In genomic region chr16:27695161-27695560, GRCh38 we compare ENCODE assay signal across 17 cellular contexts.
DNase-seq lines count a peak whose midpoint lies in the region; ATAC-seq and TF ChIP-seq lines count a peak whose summit lies in the region.
"Had no signal": no experiment of that assay in that cellular context is flagged by ENCODE, and none has a peak within 500 bp of the region (broad histone marks: within the 10 kb centered on the region; RNA-seq: fewer than 3 reads in every experiment).

No MANE protein-coding gene starts in this region.

- H3K79me1 ChIP-seq in mesenchymal stem cell (replicated peaks; ENCODE audit: low read length, poor library complexity, severe bottlenecking) = no peaks in the 10 kb centered on the region

- DNase-seq in cardiac septum (ENCODE audit: low spot score) (peak; percentile 68), left ventricle myocardium inferior (no peak), mesenchymal stem cell (no peak), islet precursor cell (no peak), SKM-1 treated with dmso at 0.1 percent for 144 hours (lab: John Stamatoyannopoulos, UW; ENCODE audit: unreplicated experiment) (no peak), NCI-H2196 (lab: John Stamatoyannopoulos, UW; ENCODE audit: unreplicated experiment) (no peak)
- DNase-seq: 8988T; CD8-positive, alpha-beta memory T cell; COR-L47; DMS 273 treated with DMSO at 0.1 percent for 48 hours; DMS53; DND-41; EL; H9 had no signal

- peak overlapping the region in 1 of 2 experiments; percentile 11 for H3K18ac ChIP-seq in mesenchymal stem cell (ENCODE audit: low read depth in 1 of 2, low read length in 2 of 2)

- no peak overlapping the region for H2BK15ac ChIP-seq in mesenchymal stem cell (ENCODE audit: low read depth, poor library complexity, severe bottlenecking)

- peaks cover 38% of the 10 kb centered on the region for H3K36me3 Mint-ChIP-seq in stimulated activated memory B cell treated with anti-CD40 and anti-IgM and Interleukin-4, amounts not matched to agents 10 μg/mL and 1 μg/mL and 100 μg/mL, for 72 hours

- peaks cover 3% of the 10 kb centered on the region for H3K9me3 Mint-ChIP-seq in stimulated activated memory B cell treated with anti-CD40 and anti-IgM and Interleukin-4, amounts not matched to agents 10 μg/mL and 1 μg/mL and 100 μg/mL, for 72 hours
- H3K9me3 Mint-ChIP-seq: CD8-positive, alpha-beta memory T cell had no signal

- intact Hi-C loops in cardiac septum (cut with DNase I) = no loop called here
- intact Hi-C loops in left ventricle myocardium inferior (cut with micrococcal nuclease) = no loop called here

- no peak overlapping the region for H2AFZ ChIP-seq in mesenchymal stem cell (ENCODE audit: low read depth, low read length)

- peak overlapping the region in 1 of 2 experiments; percentile 9 for H3K4ac ChIP-seq in mesenchymal stem cell (ENCODE audit: low read depth in 1 of 2, low read length in 2 of 2)

- H3K4me1 Mint-ChIP-seq in stimulated activated memory B cell treated with anti-CD40 and anti-IgM and Interleukin-4, amounts not matched to agents 10 μg/mL and 1 μg/mL and 100 μg/mL, for 72 hours = no peaks in the 10 kb centered on the region
- H3K4me1 Mint-ChIP-seq: B cell had no signal

- H2BK5ac ChIP-seq in mesenchymal stem cell (ENCODE audit: low read depth, low read length, poor library complexity, severe bottlenecking) = no peak overlapping the region

- H3K27me3 ChIP-seq in left ventricle myocardium inferior (ENCODE audit: low read depth) = no peaks in the 10 kb centered on the region
- no peaks in the 10 kb centered on the region for H3K27me3 ChIP-seq in mesenchymal stem cell (ENCODE audit: control insufficient read depth in 1 of 2, insufficient read depth in 1 of 2, low read length in 2 of 2)
- H3K27me3 ChIP-seq: BLaER1 treated with 17β-estradiol and CSF1 and Interleukin-3, amounts not matched to agents 10 nM and 100 nM had no signal

- H3K4me1 ChIP-seq in left ventricle myocardium inferior (no peaks in the 10 kb centered on the region), mesenchymal stem cell (ENCODE audit: control insufficient read depth, insufficient read depth, low read depth, low read length) (no peaks in the 10 kb centered on the region)
- H3K4me1 ChIP-seq: BLaER1 treated with 17β-estradiol and CSF1 and Interleukin-3, amounts not matched to agents 10 nM and 100 nM had no signal

- no peak overlapping the region for H2BK12ac ChIP-seq in mesenchymal stem cell (ENCODE audit: low read length in 2 of 2)

- peak; percentile 42 for ATAC-seq in stimulated activated memory B cell treated with anti-CD40 and anti-IgM and Interleukin-4, amounts not matched to agents 10 μg/mL and 1 μg/mL and 100 μg/mL, for 72 hours

- no peak overlapping the region for H3K27ac ChIP-seq in left ventricle myocardium inferior (replicated peaks)
- no peak overlapping the region for H3K27ac ChIP-seq in mesenchymal stem cell (ENCODE audit: low read length, poor library complexity, severe bottlenecking)
- H3K27ac ChIP-seq: BLaER1 treated with 17β-estradiol and CSF1 and Interleukin-3, amounts not matched to agents 10 nM and 100 nM had no signal

- no peak overlapping the region for H3K14ac ChIP-seq in mesenchymal stem cell (ENCODE audit: low read length in 2 of 2)

- H3K36me3 ChIP-seq in left ventricle myocardium inferior (peaks cover 19% of the 10 kb centered on the region), mesenchymal stem cell (ENCODE audit: control insufficient read depth in 1 of 2, insufficient read depth in 2 of 2, low read depth in 1 of 2, low read length in 2 of 2) (peaks cover 15 to 28% of the 10 kb centered on the region in 2 experiments)

- no peak overlapping the region for H3K23ac ChIP-seq in mesenchymal stem cell (ENCODE audit: low read length in 2 of 2)

- no peak overlapping the region for H3K27ac Mint-ChIP-seq in stimulated activated memory B cell treated with anti-CD40 and anti-IgM and Interleukin-4, amounts not matched to agents 10 μg/mL and 1 μg/mL and 100 μg/mL, for 72 hours
- H3K27ac Mint-ChIP-seq: B cell had no signal

- no peak overlapping the region for H2BK120ac ChIP-seq in mesenchymal stem cell (ENCODE audit: low read depth, low read length)

- peak overlapping the region; percentile 22 for H4K91ac ChIP-seq in mesenchymal stem cell (ENCODE audit: low read length)

- H3K9ac ChIP-seq in mesenchymal stem cell (ENCODE audit: low read length) = no peak overlapping the region
- H3K9ac ChIP-seq: BLaER1 treated with 17β-estradiol and CSF1 and Interleukin-3, amounts not matched to agents 10 nM and 100 nM had no signal

- no peaks in the 10 kb centered on the region for H3K9me3 ChIP-seq in left ventricle myocardium inferior (replicated peaks)
- no peaks in the 10 kb centered on the region for H3K9me3 ChIP-seq in mesenchymal stem cell (ENCODE audit: control insufficient read depth, low read length)
- H3K9me3 ChIP-seq: BLaER1 treated with 17β-estradiol and CSF1 and Interleukin-3, amounts not matched to agents 10 nM and 100 nM had no signal

- H2AK5ac ChIP-seq in mesenchymal stem cell (ENCODE audit: low read length, severe bottlenecking) = no peak overlapping the region

- TF ChIP-seq CTCF in left ventricle myocardium inferior (IDR thresholded peaks at IDR 0.05; ENCODE audit: borderline replicate concordance) = no peak

- H3K4me2 ChIP-seq in mesenchymal stem cell (ENCODE audit: low read length, poor library complexity, severe bottlenecking) = no peak overlapping the region
- H3K4me2 ChIP-seq: BLaER1 treated with 17β-estradiol and CSF1 and Interleukin-3, amounts not matched to agents 10 nM and 100 nM had no signal

- 97% methylated on average over 6 of the region's 7 CpGs for WGBS in mesenchymal stem cell

- H3K4me3 ChIP-seq in left ventricle myocardium inferior (no peak overlapping the region), mesenchymal stem cell (ENCODE audit: insufficient read depth in 1 of 2, low read depth in 1 of 2, low read length in 2 of 2) (no peak overlapping the region)
- H3K4me3 ChIP-seq: BLaER1 treated with 17β-estradiol and CSF1 and Interleukin-3, amounts not matched to agents 10 nM and 100 nM had no signal

- no peak overlapping the region for H3K4me3 Mint-ChIP-seq in stimulated activated memory B cell treated with anti-CD40 and anti-IgM and Interleukin-4, amounts not matched to agents 10 μg/mL and 1 μg/mL and 100 μg/mL, for 72 hours
- H3K4me3 Mint-ChIP-seq: B cell; CD8-positive, alpha-beta memory T cell; H9 had no signal

- H3K27me3 Mint-ChIP-seq in stimulated activated memory B cell treated with anti-CD40 and anti-IgM and Interleukin-4, amounts not matched to agents 10 μg/mL and 1 μg/mL and 100 μg/mL, for 72 hours = no peaks in the 10 kb centered on the region
- H3K27me3 Mint-ChIP-seq: B cell had no signal

- H4K8ac ChIP-seq in mesenchymal stem cell (ENCODE audit: low read length) = no peak overlapping the region
